15 cellular contexts compared by ENCODE assay signal in genomic region chr10:97598407-97599271, GRCh38. TPM values are rescaled to one million over a fixed set of nuclear protein-coding genes. Genes with fewer than 3 reads are reported as not detected.
A peak's percentile ranks its signal among the peaks of the same experiment; 100 is the strongest.
DNase-seq lines count a peak whose midpoint lies in the region; ATAC-seq, FAIRE-seq and TF ChIP-seq lines count a peak whose summit lies in the region.
"Had no signal": no experiment of that assay in that cellular context is flagged by ENCODE, and none has a peak within 500 bp of the region (broad histone marks: within the 10 kb centered on the region; RNA-seq: fewer than 3 reads in every experiment).

No MANE protein-coding gene starts in this region.

- H2AFZ ChIP-seq in IMR-90 (replicated peaks; ENCODE audit: low read length, poor library complexity) (no peak overlapping the region), H1 (ENCODE audit: low read length) (no peak overlapping the region), SK-N-SH (ENCODE audit: low read depth) (no peak overlapping the region)

- 0 out of 2 replicates have a peak overlapping the region, but pooled peaks have one; percentile 39 for H2BK12ac ChIP-seq in H1 (ENCODE audit: low read depth, low read length)

- no peak for TF ChIP-seq CTCF in IMR-90 (conservative IDR thresholded peaks at IDR 0.05; ENCODE audit: low read depth, low read length)
- no peak for TF ChIP-seq CTCF in H1 (IDR thresholded peaks at IDR 0.05; ENCODE audit: control extremely low read depth in 1 of 3, insufficient read depth in 1 of 3, low read depth in 1 of 3, low read length in 3 of 3)
- no peak for TF ChIP-seq CTCF in gastrocnemius medialis (IDR thresholded peaks at IDR 0.05 in 4 of 5, conservative IDR thresholded peaks at IDR 0.05 in 1 of 5)
- no peak for TF ChIP-seq CTCF in SK-N-SH (IDR thresholded peaks at IDR 0.05)

- no peak overlapping the region for H2BK15ac ChIP-seq in IMR-90 (ENCODE audit: low read depth, low read length)
- no peak overlapping the region for H2BK15ac ChIP-seq in H1 (ENCODE audit: low read length)

- CTCF ChIA-PET in IMR-90 (lab: Yijun Ruan, JAX) (interaction anchor here (0.5 kb wide), 1 partner anchor 1369 kb away, joined by 3 read pairs; no protein-coding TSS in a partner anchor), H1 (lab: Charles Lee; ENCODE audit: partially characterized antibody) (interaction anchor here (0.8 to 4.3 kb wide), 11 partner anchors 9 to 134 kb away, joined by 3 to 24 read pairs (median 4); partner anchors contain the start of genes ANKRD2, C10orf62 and HOGA1), SK-N-SH (lab: Yijun Ruan, JAX) (interaction anchor here (4.1 kb wide), 1 partner anchor 11 kb away, joined by 16 read pairs; no protein-coding TSS in a partner anchor)

- peaks cover 31% of the 10 kb centered on the region for H3F3A ChIP-seq in SK-N-SH (replicated peaks; ENCODE audit: insufficient read depth)

- H3K4me1 ChIP-seq in IMR-90 (ENCODE audit: control insufficient read depth, insufficient read depth, low read length) (peaks cover 13% of the 10 kb centered on the region), H1 (replicated peaks in 1 of 4; ENCODE audit: control insufficient read depth in 3 of 4, insufficient read depth in 4 of 4, low read length in 3 of 4) (peaks cover 0 to 2% (median under 1%) of the 10 kb centered on the region in 4 experiments; a peak in 1 of 7 replicates), gastrocnemius medialis (peaks cover 60 to 77% of the 10 kb centered on the region in 2 donors), SK-N-SH (ENCODE audit: control insufficient read depth in 1 of 2, insufficient read depth in 2 of 2, low read depth in 1 of 2, low read length in 1 of 2) (peaks cover 9 to 21% of the 10 kb centered on the region in 2 experiments; a peak in 3 of 4 replicates)

- FAIRE-seq in H1 (lab: Jason Lieb, UNC) = no peak

- H3K4me3 ChIP-seq in H7 (ENCODE audit: insufficient read depth, low read depth, low read length) = no peak overlapping the region
- no peak overlapping the region for H3K4me3 ChIP-seq in IMR-90 (ENCODE audit: insufficient read depth, low read depth, low read length)
- H3K4me3 ChIP-seq in H1 (ENCODE audit: extremely low read depth in 1 of 4, insufficient read depth in 2 of 4, low read depth in 3 of 4, low read length in 4 of 4) = no peak overlapping the region
- H3K4me3 ChIP-seq in gastrocnemius medialis = no peak overlapping the region
- no peak overlapping the region for H3K4me3 ChIP-seq in SK-N-SH (ENCODE audit: low read depth in 2 of 2, low read length in 1 of 2)
- H3K4me3 ChIP-seq: SK-N-MC had no signal

- H2AK9ac ChIP-seq in IMR-90 (replicated peaks; ENCODE audit: low read depth, low read length, poor library complexity) = no peak overlapping the region

- H3K9me1 ChIP-seq in IMR-90 (ENCODE audit: insufficient read depth, low read length) = peaks cover 9% of the 10 kb centered on the region

- intact Hi-C loops in IMR-90 (cut with micrococcal nuclease) (no loop called here), gastrocnemius medialis (cut with DNase I; ENCODE audit: low total_unique reads) (no loop called here)

- H3K9ac ChIP-seq in IMR-90 (ENCODE audit: low read depth, low read length) (no peak overlapping the region), H1 (replicated peaks in 1 of 4; ENCODE audit: extremely low read depth in 1 of 4, low read depth in 3 of 4, low read length in 3 of 4) (no peak overlapping the region), SK-N-SH (no peak overlapping the region)

- H2BK20ac ChIP-seq in IMR-90 (ENCODE audit: low read depth, low read length) (no peak overlapping the region), H1 (ENCODE audit: low read length) (no peak overlapping the region)

- no peak for TF ChIP-seq RAD21 in IMR-90 (IDR thresholded peaks at IDR 0.05; ENCODE audit: low read length)
- no peak for TF ChIP-seq RAD21 in H1 (IDR thresholded peaks at IDR 0.05 in 1 of 2, conservative IDR thresholded peaks at IDR 0.05 in 1 of 2; ENCODE audit: low read depth in 2 of 2, low read length in 2 of 2)
- TF ChIP-seq RAD21 in SK-N-SH (IDR thresholded peaks at IDR 0.05; ENCODE audit: low read length) = no peak

- H3K9me2 ChIP-seq in SK-N-SH = no peaks in the 10 kb centered on the region

- H2AK5ac ChIP-seq in IMR-90 (ENCODE audit: low read depth, low read length) (0 out of 2 replicates have a peak overlapping the region, but pooled peaks have one; percentile 1), H1 (ENCODE audit: low read depth, low read length) (no peak overlapping the region)

- H3K4ac ChIP-seq in IMR-90 (ENCODE audit: low read depth, low read length) = no peak overlapping the region
- no peak overlapping the region for H3K4ac ChIP-seq in H1 (replicated peaks; ENCODE audit: insufficient read length, low read depth, low read length)

- no peaks in the 10 kb centered on the region for H3K79me1 ChIP-seq in IMR-90 (ENCODE audit: low read depth in 1 of 2, low read length in 2 of 2)
- no peaks in the 10 kb centered on the region for H3K79me1 ChIP-seq in H1 (ENCODE audit: low read depth, low read length)

- H4K5ac ChIP-seq in IMR-90 (ENCODE audit: low read depth, low read length) (no peak overlapping the region), H1 (ENCODE audit: insufficient read length, low read depth, low read length) (no peak overlapping the region)

- H4K8ac ChIP-seq in IMR-90 (ENCODE audit: low read depth in 2 of 2, low read length in 2 of 2) = no peak overlapping the region
- no peak overlapping the region for H4K8ac ChIP-seq in H1 (ENCODE audit: extremely low read depth, insufficient read depth, low read length)

- H3K23ac ChIP-seq in IMR-90 (ENCODE audit: low read depth, low read length) (no peak overlapping the region), H1 (ENCODE audit: insufficient read length) (no peak overlapping the region)

- no TSS peak for BruUV-seq in IMR-90 (replicated peaks; lab: Mats Ljungman, UMichigan)

- H3K9me3 ChIP-seq in IMR-90 (ENCODE audit: control insufficient read depth, insufficient read depth, low read length) (no peaks in the 10 kb centered on the region), H1 (ENCODE audit: insufficient read depth in 2 of 2, low read depth in 1 of 2, low read length in 1 of 2) (no peaks in the 10 kb centered on the region), gastrocnemius medialis (no peaks in the 10 kb centered on the region), SK-N-SH (no peaks in the 10 kb centered on the region)

- H3K4me2 ChIP-seq in IMR-90 (ENCODE audit: low read depth, low read length) (no peak overlapping the region), H1 (ENCODE audit: insufficient read depth in 1 of 2, low read depth in 2 of 2, low read length in 2 of 2) (no peak overlapping the region), SK-N-SH (no peak overlapping the region)

- no peak overlapping the region for H4K91ac ChIP-seq in IMR-90 (ENCODE audit: insufficient read depth, low read depth, low read length)
- no peak overlapping the region for H4K91ac ChIP-seq in H1 (replicated peaks; ENCODE audit: insufficient read length, low read length)

- H3K14ac ChIP-seq in IMR-90 (replicated peaks; ENCODE audit: low read depth, low read length) = no peak overlapping the region
- no peak overlapping the region for H3K14ac ChIP-seq in H1 (ENCODE audit: insufficient read length)

- no peaks in the 10 kb centered on the region for H3K79me2 ChIP-seq in H1 (ENCODE audit: control insufficient read depth in 1 of 2, insufficient read depth in 2 of 2, low read length in 2 of 2)
- no peaks in the 10 kb centered on the region for H3K79me2 ChIP-seq in SK-N-SH (ENCODE audit: insufficient read depth)

- dilution Hi-C loops in IMR-90 (cut with HindIII; ENCODE audit: low sequenced_read_pairs, unreplicated experiment) = no loop called here

- no peak overlapping the region for H3K27ac ChIP-seq in IMR-90 (ENCODE audit: insufficient read depth, low read length)
- no peak overlapping the region for H3K27ac ChIP-seq in H1 (ENCODE audit: low read depth, low read length)
- H3K27ac ChIP-seq in gastrocnemius medialis = peak overlapping the region; percentile 88 to 94 (median 92)
- H3K27ac ChIP-seq in SK-N-SH (ENCODE audit: low read depth in 2 of 2, low read length in 1 of 2) = no peak overlapping the region
- H3K27ac ChIP-seq: SK-N-MC had no signal

- H3K36me3 ChIP-seq in H7 (replicated peaks; ENCODE audit: control insufficient read depth, insufficient read depth, low read length) = no peaks in the 10 kb centered on the region
- no peaks in the 10 kb centered on the region for H3K36me3 ChIP-seq in IMR-90 (ENCODE audit: control insufficient read depth, insufficient read depth, low read length)
- H3K36me3 ChIP-seq in H1 (ENCODE audit: control insufficient read depth in 2 of 4, insufficient read depth in 4 of 4, low read length in 3 of 4) = no peaks in the 10 kb centered on the region
- H3K36me3 ChIP-seq in gastrocnemius medialis = no peaks in the 10 kb centered on the region
- H3K36me3 ChIP-seq in SK-N-SH (replicated peaks in 1 of 2; ENCODE audit: control insufficient read depth in 1 of 2, insufficient read depth in 2 of 2, low read length in 1 of 2) = no peaks in the 10 kb centered on the region

- H4K20me1 ChIP-seq in IMR-90 (ENCODE audit: insufficient read depth, low read length) = peaks cover 3% of the 10 kb centered on the region; the same call in 1 of the 2 replicates
- H4K20me1 ChIP-seq in H1 (replicated peaks in 1 of 2; ENCODE audit: control insufficient read depth in 1 of 2, insufficient read depth in 2 of 2, low read length in 2 of 2) = no peaks in the 10 kb centered on the region
- H4K20me1 ChIP-seq in SK-N-SH (ENCODE audit: insufficient read depth) = no peaks in the 10 kb centered on the region

- H3K18ac ChIP-seq in IMR-90 (ENCODE audit: low read depth, low read length) (no peak overlapping the region), H1 (ENCODE audit: extremely low read depth, low read length) (no peak overlapping the region)

- ATAC-seq in IMR-90 (ENCODE audit: low read depth) (no peak), gastrocnemius medialis (no peak)

- 100% methylated on average over 3 of the region's 19 CpGs; no CpG with 5 or more reads in 1 of the 2 experiments for WGBS in IMR-90 (ENCODE audit: extremely low coverage in 2 of 2, insufficient read length in 1 of 2), 2 experiments
- 92% methylated on average over 19 of the region's 19 CpGs; no CpG with 5 or more reads in 1 of the 2 experiments for WGBS in H1 (ENCODE audit: extremely low coverage in 1 of 2, insufficient coverage in 1 of 2, insufficient read length in 1 of 2, insufficient replicate concordance in 2 of 2, low coverage in 1 of 2, low lambda C conversion rate in 2 of 2, missing lambda C conversion rate in 1 of 2), 2 experiments
- WGBS in SK-N-SH (ENCODE audit: low lambda C conversion rate) = 93% methylated on average over 10 of the region's 19 CpGs

- no peaks in the 10 kb centered on the region for H3K27me3 ChIP-seq in H7 (ENCODE audit: control insufficient read depth, insufficient read depth, low read length)
- no peaks in the 10 kb centered on the region for H3K27me3 ChIP-seq in IMR-90 (ENCODE audit: control insufficient read depth, insufficient read depth, low read length)
- no peaks in the 10 kb centered on the region for H3K27me3 ChIP-seq in H1 (replicated peaks in 1 of 4; ENCODE audit: control insufficient read depth in 3 of 4, extremely low read depth in 1 of 4, insufficient read depth in 3 of 4, low read length in 3 of 4)
- no peaks in the 10 kb centered on the region for H3K27me3 ChIP-seq in gastrocnemius medialis
- H3K27me3 ChIP-seq in SK-N-SH (ENCODE audit: insufficient read depth) = no peaks in the 10 kb centered on the region

- TF ChIP-seq POLR2A in IMR-90 (IDR thresholded peaks at IDR 0.05; ENCODE audit: low read depth, low read length) = no peak
- no peak for TF ChIP-seq POLR2A in H1 (IDR thresholded peaks at IDR 0.05; ENCODE audit: control extremely low read depth in 1 of 2, low read depth in 2 of 2, low read length in 2 of 2)
- TF ChIP-seq POLR2A in gastrocnemius medialis (IDR thresholded peaks at IDR 0.05) = no peak

- H2BK5ac ChIP-seq in IMR-90 (ENCODE audit: low read depth, low read length, poor library complexity, severe bottlenecking) (no peak overlapping the region), H1 (ENCODE audit: low read depth, low read length) (peak overlapping the region; percentile 24; the same call in 1 of the 2 replicates)

- no peaks in the 10 kb centered on the region for H3K23me2 ChIP-seq in H1 (ENCODE audit: low read depth, low read length)

- POLR2A ChIA-PET in IMR-90 (lab: Charles Lee; ENCODE audit: unreplicated experiment) (no interaction called here), H1 (lab: Charles Lee; ENCODE audit: partially characterized antibody) (interaction anchor here (0.9 to 1.1 kb wide), 3 partner anchors 11 to 137 kb away, joined by 3 read pairs; no protein-coding TSS in a partner anchor), SK-N-SH (lab: Yijun Ruan, JAX) (no interaction called here)

- no peak overlapping the region for H3K56ac ChIP-seq in IMR-90 (ENCODE audit: extremely low read depth, insufficient read depth, low read length)
- no peak overlapping the region for H3K56ac ChIP-seq in H1 (replicated peaks; ENCODE audit: insufficient read length, low read depth, low read length)

- in situ Hi-C loops in IMR-90 (cut with MboI; ENCODE audit: low sequenced_read_pairs) (no loop called here), gastrocnemius medialis (cut with MboI; ENCODE audit: low sequenced_read_pairs in 4 of 4) (no loop called here)

- TF ChIP-seq EP300 in H1 (IDR thresholded peaks at IDR 0.05; ENCODE audit: borderline replicate concordance in 1 of 2, low read depth in 2 of 2, low read length in 2 of 2) = no peak
- TF ChIP-seq EP300 in SK-N-SH (IDR thresholded peaks at IDR 0.05; ENCODE audit: borderline replicate concordance in 1 of 2, low read depth in 1 of 2, low read length in 1 of 2) = no peak

- DNase-seq in H7 (peak; percentile 30), IMR-90 (no peak), H1 (ENCODE audit: low read depth in 1 of 2, low spot score in 2 of 2) (no peak), gastrocnemius medialis (no peak), HCEC 1CT (no peak), SK-N-SH (no peak), NCI-H446 (lab: John Stamatoyannopoulos, UW) (no peak)
- DNase-seq: HFFc6, Karpas-422, NCI-H1105 treated with DMSO at 0.1 percent for 48 hours, NCI-H187 treated with DMSO at 0.1 percent for 48 hours, NCI-H2171, NCI-H524, T-helper 1 cell had no signal

- H2BK120ac ChIP-seq in IMR-90 (ENCODE audit: low read depth, low read length) = no peak overlapping the region
- H2BK120ac ChIP-seq in H1 (replicated peaks; ENCODE audit: low read depth, low read length) = no peak overlapping the region

RNA-seq across cellular contexts. Expression of gene C10orf62, which starts 9.1 kb away (rescaled TPM):
- total RNA-seq in H7 (2014; rRNA removed; shearing (Covaris generic)) = not detected in 2 replicates
- total RNA-seq in IMR-90 (2012; rRNA removed) = not detected in 2 replicates
- not detected in 2 replicates for polyA plus RNA-seq in IMR-90 (2012; rRNA removed)
- not detected in 2 replicates for polyA plus RNA-seq in IMR-90 (2012; cell fraction: cytosol; rRNA removed)
- 0.13 and 0.14 TPM in 2 replicates for polyA plus RNA-seq in IMR-90 (2012; cell fraction: nucleus; rRNA removed; ENCODE audit: low replicate concordance)
- not detected in 2 replicates for total RNA-seq in H1 (2021; fragmentation: NEBNext Ultra II Directional; extraction: Animal tissue kit (Norgen Biotek cat#: 25700))
- 0.05 TPM in 1 of 2 replicates, not detected in the other for polyA plus RNA-seq in H1 (2011; rRNA removed)
- polyA plus RNA-seq in H1 (2011; cell fraction: cytosol; rRNA removed) = 0.08 TPM
- 0.09 TPM for polyA plus RNA-seq in H1 (2011; cell fraction: nucleus; rRNA removed)
- not detected in 4 replicates for polyA plus RNA-seq in H1 (2012, experiment 1 of 2)
- not detected for polyA plus RNA-seq in H1 (2012, experiment 2 of 2)
- not detected for polyA plus RNA-seq in H1 (2013, experiment 1 of 2)
- not detected for polyA plus RNA-seq in H1 (2013, experiment 2 of 2)
- 0.16 and 0.41 TPM in 2 replicates for polyA minus RNA-seq in H1 (2011; rRNA and poly(A)+ RNA removed)
- polyA minus RNA-seq in H1 (2011; cell fraction: cytosol; rRNA and poly(A)+ RNA removed) = not detected
- not detected for polyA minus RNA-seq in H1 (2011; cell fraction: nucleus; rRNA and poly(A)+ RNA removed)
- total RNA-seq in gastrocnemius medialis = under 1 TPM in 2 of 4 donors, not detected in 2; 0.41 to 0.55 TPM
- polyA plus RNA-seq in SK-N-SH (2012; rRNA removed) = 0.07 and 0.19 TPM in 2 replicates
- polyA plus RNA-seq in SK-N-SH (2012; cell fraction: cytosol; rRNA removed) = 0.05 TPM in 1 of 2 replicates, not detected in the other
- 0.56 and 0.96 TPM in 2 replicates for polyA plus RNA-seq in SK-N-SH (2012; cell fraction: nucleus; rRNA removed)
- total RNA-seq: HFFc6 had no signal

RNA-seq across cellular contexts. Expression of gene HOGA1, which starts 14.4 kb away (rescaled TPM):
- 0.37 TPM in 1 of 2 replicates, not detected in the other for total RNA-seq in H7 (2014; rRNA removed; shearing (Covaris generic))
- total RNA-seq in IMR-90 (2012; rRNA removed) (0.36 and 0.56 TPM in 2 replicates), gastrocnemius medialis (10 to 100 TPM in 1 of 4 donors, 1 to 10 TPM in 1, under 1 TPM in 2; 0.27 to 11.2 (median 4.1) TPM)
- polyA plus RNA-seq in IMR-90 (2012; rRNA removed) (0.41 and 0.42 TPM in 2 replicates), H1 (2011; rRNA removed) (0.57 and 1.00 TPM in 2 replicates), SK-N-SH (2012; rRNA removed) (2.9 and 4.8 TPM in 2 replicates)
- 0.25 and 0.45 TPM in 2 replicates for polyA plus RNA-seq in IMR-90 (2012; cell fraction: cytosol; rRNA removed)
- polyA plus RNA-seq in IMR-90 (2012; cell fraction: nucleus; rRNA removed; ENCODE audit: low replicate concordance) = 1.2 and 1.4 TPM in 2 replicates
- total RNA-seq in H1 (2021; fragmentation: NEBNext Ultra II Directional; extraction: Animal tissue kit (Norgen Biotek cat#: 25700)) = 0.28 and 0.29 TPM in 2 replicates
- polyA plus RNA-seq in H1 (2011; cell fraction: cytosol; rRNA removed) = 0.53 TPM
- polyA plus RNA-seq in H1 (2011; cell fraction: nucleus; rRNA removed) = 0.47 TPM
- 0.19 to 0.74 TPM (median 0.51 TPM) in 4 replicates for polyA plus RNA-seq in H1 (2012, experiment 1 of 2)
- polyA plus RNA-seq in H1 (2012, experiment 2 of 2) = 0.42 TPM
- 0.26 TPM for polyA plus RNA-seq in H1 (2013, experiment 1 of 2)
- polyA plus RNA-seq in H1 (2013, experiment 2 of 2) = 0.17 TPM
- polyA minus RNA-seq in H1 (2011; rRNA and poly(A)+ RNA removed) = 0.50 and 0.63 TPM in 2 replicates
- not detected for polyA minus RNA-seq in H1 (2011; cell fraction: cytosol; rRNA and poly(A)+ RNA removed)
- polyA minus RNA-seq in H1 (2011; cell fraction: nucleus; rRNA and poly(A)+ RNA removed) = 0.80 TPM
- 1.9 and 3.0 TPM in 2 replicates for polyA plus RNA-seq in SK-N-SH (2012; cell fraction: cytosol; rRNA removed)
- 5.9 and 9.4 TPM in 2 replicates for polyA plus RNA-seq in SK-N-SH (2012; cell fraction: nucleus; rRNA removed)

RNA-seq across cellular contexts. Expression of gene ANKRD2, which starts 26.1 kb away (rescaled TPM):
- total RNA-seq in H7 (2014; rRNA removed; shearing (Covaris generic)) = not detected in 2 replicates
- 0.28 and 0.36 TPM in 2 replicates for total RNA-seq in IMR-90 (2012; rRNA removed)
- polyA plus RNA-seq in IMR-90 (2012; rRNA removed) = 0.40 and 0.65 TPM in 2 replicates
- polyA plus RNA-seq in IMR-90 (2012; cell fraction: cytosol; rRNA removed) = 0.36 and 0.63 TPM in 2 replicates
- 0.29 and 0.38 TPM in 2 replicates for polyA plus RNA-seq in IMR-90 (2012; cell fraction: nucleus; rRNA removed; ENCODE audit: low replicate concordance)
- total RNA-seq in H1 (2021; fragmentation: NEBNext Ultra II Directional; extraction: Animal tissue kit (Norgen Biotek cat#: 25700)) = not detected in 2 replicates
- polyA plus RNA-seq in H1 (2011; rRNA removed) = not detected in 2 replicates
- not detected for polyA plus RNA-seq in H1 (2011; cell fraction: cytosol; rRNA removed)
- not detected for polyA plus RNA-seq in H1 (2011; cell fraction: nucleus; rRNA removed)
- polyA plus RNA-seq in H1 (2012, experiment 1 of 2) = not detected in 4 replicates
- polyA plus RNA-seq in H1 (2012, experiment 2 of 2) = not detected
- not detected for polyA plus RNA-seq in H1 (2013, experiment 1 of 2)
- not detected for polyA plus RNA-seq in H1 (2013, experiment 2 of 2)
- polyA minus RNA-seq in H1 (2011; rRNA and poly(A)+ RNA removed) = not detected in 2 replicates
- polyA minus RNA-seq in H1 (2011; cell fraction: cytosol; rRNA and poly(A)+ RNA removed) = not detected
- polyA minus RNA-seq in H1 (2011; cell fraction: nucleus; rRNA and poly(A)+ RNA removed) = not detected
- 1,000 to 10,000 TPM in 1 of 4 donors, 100 to 1,000 TPM in 3; 105 to 1,024 (median 853) TPM for total RNA-seq in gastrocnemius medialis
- 0.72 and 0.99 TPM in 2 replicates for polyA plus RNA-seq in SK-N-SH (2012; rRNA removed)
- polyA plus RNA-seq in SK-N-SH (2012; cell fraction: cytosol; rRNA removed) = 0.75 and 0.82 TPM in 2 replicates
- 1.6 and 2.2 TPM in 2 replicates for polyA plus RNA-seq in SK-N-SH (2012; cell fraction: nucleus; rRNA removed)

RNA-seq across cellular contexts. Expression of gene MORN4, which starts 34.7 kb away (rescaled TPM):
- 12.0 and 13.7 TPM in 2 replicates for total RNA-seq in H7 (2014; rRNA removed; shearing (Covaris generic))
- total RNA-seq in IMR-90 (2012; rRNA removed) (3.2 and 3.3 TPM in 2 replicates), gastrocnemius medialis (1 to 10 TPM in 3 of 4 donors, under 1 TPM in 1; 0.51 to 8.7 (median 2.1) TPM)
- polyA plus RNA-seq in IMR-90 (2012; rRNA removed) (8.4 and 10.1 TPM in 2 replicates), H1 (2011; rRNA removed) (20.2 and 22.0 TPM in 2 replicates), SK-N-SH (2012; rRNA removed) (31.4 and 31.7 TPM in 2 replicates)
- 7.4 and 9.0 TPM in 2 replicates for polyA plus RNA-seq in IMR-90 (2012; cell fraction: cytosol; rRNA removed)
- 1.8 and 7.7 TPM in 2 replicates for polyA plus RNA-seq in IMR-90 (2012; cell fraction: nucleus; rRNA removed; ENCODE audit: low replicate concordance)
- 10.6 and 13.6 TPM in 2 replicates for total RNA-seq in H1 (2021; fragmentation: NEBNext Ultra II Directional; extraction: Animal tissue kit (Norgen Biotek cat#: 25700))
- polyA plus RNA-seq in H1 (2011; cell fraction: cytosol; rRNA removed) = 26.0 TPM
- 11.3 TPM for polyA plus RNA-seq in H1 (2011; cell fraction: nucleus; rRNA removed)
- 17.4 to 20.9 TPM (median 19.5 TPM) in 4 replicates for polyA plus RNA-seq in H1 (2012, experiment 1 of 2)
- 13.1 TPM for polyA plus RNA-seq in H1 (2012, experiment 2 of 2)
- 10.3 TPM for polyA plus RNA-seq in H1 (2013, experiment 1 of 2)
- polyA plus RNA-seq in H1 (2013, experiment 2 of 2) = 10.6 TPM
- polyA minus RNA-seq in H1 (2011; rRNA and poly(A)+ RNA removed) = 13.7 and 14.7 TPM in 2 replicates
- 9.4 TPM for polyA minus RNA-seq in H1 (2011; cell fraction: cytosol; rRNA and poly(A)+ RNA removed)
- 5.1 TPM for polyA minus RNA-seq in H1 (2011; cell fraction: nucleus; rRNA and poly(A)+ RNA removed)
- polyA plus RNA-seq in SK-N-SH (2012; cell fraction: cytosol; rRNA removed) = 32.9 and 36.8 TPM in 2 replicates
- polyA plus RNA-seq in SK-N-SH (2012; cell fraction: nucleus; rRNA removed) = 14.5 and 19.6 TPM in 2 replicates

RNA-seq across cellular contexts. Expression of gene PI4K2A, which starts 41.8 kb away (rescaled TPM):
- 19.6 and 26.2 TPM in 2 replicates for total RNA-seq in H7 (2014; rRNA removed; shearing (Covaris generic))
- total RNA-seq in IMR-90 (2012; rRNA removed) (15.6 and 15.8 TPM in 2 replicates), gastrocnemius medialis (10 to 100 TPM; 16.1 to 18.5 (median 17.9) TPM)
- polyA plus RNA-seq in IMR-90 (2012; rRNA removed) (25.3 and 27.3 TPM in 2 replicates), H1 (2011; rRNA removed) (20.7 and 21.9 TPM in 2 replicates), SK-N-SH (2012; rRNA removed) (23.8 and 31.4 TPM in 2 replicates)
- polyA plus RNA-seq in IMR-90 (2012; cell fraction: cytosol; rRNA removed) = 16.6 and 18.3 TPM in 2 replicates
- polyA plus RNA-seq in IMR-90 (2012; cell fraction: nucleus; rRNA removed; ENCODE audit: low replicate concordance) = 16.4 and 20.0 TPM in 2 replicates
- total RNA-seq in H1 (2021; fragmentation: NEBNext Ultra II Directional; extraction: Animal tissue kit (Norgen Biotek cat#: 25700)) = 21.9 and 22.9 TPM in 2 replicates
- polyA plus RNA-seq in H1 (2011; cell fraction: cytosol; rRNA removed) = 21.3 TPM
- polyA plus RNA-seq in H1 (2011; cell fraction: nucleus; rRNA removed) = 19.3 TPM
- 16.0 to 18.4 TPM (median 17.1 TPM) in 4 replicates for polyA plus RNA-seq in H1 (2012, experiment 1 of 2)
- polyA plus RNA-seq in H1 (2012, experiment 2 of 2) = 23.0 TPM
- polyA plus RNA-seq in H1 (2013, experiment 1 of 2) = 13.9 TPM
- polyA plus RNA-seq in H1 (2013, experiment 2 of 2) = 13.3 TPM
- polyA minus RNA-seq in H1 (2011; rRNA and poly(A)+ RNA removed) = 19.3 and 21.0 TPM in 2 replicates
- polyA minus RNA-seq in H1 (2011; cell fraction: cytosol; rRNA and poly(A)+ RNA removed) = 8.1 TPM
- polyA minus RNA-seq in H1 (2011; cell fraction: nucleus; rRNA and poly(A)+ RNA removed) = 12.1 TPM
- 18.2 and 23.3 TPM in 2 replicates for polyA plus RNA-seq in SK-N-SH (2012; cell fraction: cytosol; rRNA removed)
- 22.7 and 27.9 TPM in 2 replicates for polyA plus RNA-seq in SK-N-SH (2012; cell fraction: nucleus; rRNA removed)

Comparison
In these comparisons a context has a peak if more than half of its experiments do, and no peak if none do; other contexts are left out.
1. H3K27ac ChIP-seq: peak in gastrocnemius medialis (4 of 4); none in IMR-90 (single experiment), H1 (single experiment) and SK-N-SH (0 of 2).
2. RNA of gene ANKRD2, which starts 26.1 kb away (total RNA-seq): 105 to 1,024 TPM in gastrocnemius medialis; 0.28 to 0.36 TPM in IMR-90, not detected in H1 and not detected in H7; every median in the first group is over 10 times any median in the second.